ENCODE assay signal across 8 cellular contexts in genomic region chr4:24772952-24773351, GRCh38. TPM values are rescaled to one million over a fixed set of nuclear protein-coding genes. Genes with fewer than 3 reads are reported as not detected.
"Had no signal": no experiment of that assay in that cellular context is flagged by ENCODE, and none has a peak within 500 bp of the region (broad histone marks: within the 10 kb centered on the region; RNA-seq: fewer than 3 reads in every experiment).

No MANE protein-coding gene starts in this region.

- H3K27ac ChIP-seq: HL-60 had no signal

- H3K27ac Mint-ChIP-seq: IgD-negative memory B cell had no signal

- DNase-seq: IMR-90, KBM-7, KG1 had no signal

- ATAC-seq: HepG2 had no signal

- H3K4me1 Mint-ChIP-seq: IgD-negative memory B cell had no signal

- H3K36me3 Mint-ChIP-seq: IgD-negative memory B cell had no signal

- H3K4me3 Mint-ChIP-seq: IgD-negative memory B cell had no signal

- FAIRE-seq: HepG2, HTR-8/SVneo had no signal

RNA-seq across cellular contexts. Expression of gene SOD3, which starts 22.4 kb away (rescaled TPM):
- total RNA-seq: HepG2, HT1080 had no signal
- polyA plus RNA-seq: IgD-negative memory B cell had no signal
